Comparison of ENCODE assay signal across 10 cellular contexts in the genomic region with DNA sequence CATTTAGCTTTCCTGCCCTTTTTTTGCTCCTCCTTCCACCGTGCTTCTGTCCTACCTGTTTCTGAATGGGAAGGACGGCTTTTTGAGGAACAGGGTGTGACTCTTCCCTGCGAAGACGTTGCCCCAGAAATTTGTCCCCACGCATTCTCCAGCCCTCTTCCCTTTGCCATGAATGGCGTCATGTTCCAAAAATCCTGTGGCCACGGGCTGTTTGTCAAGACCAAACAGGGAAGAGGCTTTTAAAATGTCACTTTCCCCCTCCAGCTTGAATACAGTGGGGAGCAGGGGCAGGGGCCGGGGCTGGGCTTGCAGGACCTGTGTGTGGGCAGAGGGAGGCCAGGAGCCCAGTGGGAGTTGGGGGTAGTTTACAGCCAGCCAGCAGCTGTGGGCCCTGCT. TPM values are rescaled to one million over a fixed set of nuclear protein-coding genes. Genes with fewer than 3 reads are reported as not detected.
DNase-seq lines count a peak whose midpoint lies in the region; ATAC-seq and TF ChIP-seq lines count a peak whose summit lies in the region.
"Had no signal": no experiment of that assay in that cellular context is flagged by ENCODE, and none has a peak within 500 bp of the region (broad histone marks: within the 10 kb centered on the region; RNA-seq: fewer than 3 reads in every experiment).

No MANE protein-coding gene starts in this region.

- H2AFZ ChIP-seq in mesenchymal stem cell (ENCODE audit: low read depth, low read length) = no peak overlapping the region

- TF ChIP-seq CTCF in HFFc6 (IDR thresholded peaks at IDR 0.05) = no peak
- no peak for TF ChIP-seq CTCF in suprapubic skin (IDR thresholded peaks at IDR 0.05)

- H3K23ac ChIP-seq in mesenchymal stem cell (ENCODE audit: low read length in 2 of 2) = no peak overlapping the region

- peaks cover 2% of the 10 kb centered on the region; the same call in 1 of the 2 replicates for H3K27me3 Mint-ChIP-seq in HFFc6 (ENCODE audit: insufficient read depth)

- H3K36me3 ChIP-seq in mesenchymal stem cell (ENCODE audit: control insufficient read depth in 1 of 2, insufficient read depth in 2 of 2, low read depth in 1 of 2, low read length in 2 of 2) = peaks cover 18 to 42% of the 10 kb centered on the region in 2 experiments
- no peaks in the 10 kb centered on the region for H3K36me3 ChIP-seq in suprapubic skin

- no peaks in the 10 kb centered on the region for H3K36me3 Mint-ChIP-seq in HFFc6 (ENCODE audit: low read depth)

- TF ChIP-seq EP300 in suprapubic skin (IDR thresholded peaks at IDR 0.05) = no peak

- 94% methylated on average over 7 of the region's 8 CpGs for WGBS in mesenchymal stem cell
- 16% methylated on average over 8 of the region's 8 CpGs for WGBS in suprapubic skin

- no peak overlapping the region for H3K18ac ChIP-seq in mesenchymal stem cell (ENCODE audit: low read depth in 1 of 2, low read length in 2 of 2)

- no peak overlapping the region for H4K8ac ChIP-seq in mesenchymal stem cell (ENCODE audit: low read length)

- no peaks in the 10 kb centered on the region for H3K9me3 ChIP-seq in mesenchymal stem cell (ENCODE audit: control insufficient read depth, low read length)
- H3K9me3 ChIP-seq in suprapubic skin = no peaks in the 10 kb centered on the region
- H3K9me3 ChIP-seq: right lobe of liver had no signal

- no peak overlapping the region for H2AK5ac ChIP-seq in mesenchymal stem cell (ENCODE audit: low read length, severe bottlenecking)

- H4K91ac ChIP-seq in mesenchymal stem cell (ENCODE audit: low read length) = no peak overlapping the region

- H2BK5ac ChIP-seq in mesenchymal stem cell (ENCODE audit: low read depth, low read length, poor library complexity, severe bottlenecking) = no peak overlapping the region

- peak overlapping the region; percentile 33 for H3K9ac ChIP-seq in mesenchymal stem cell (ENCODE audit: low read length)

- DNase-seq in HFFc6 (no peak), epithelial cell of prostate (ENCODE audit: low read depth, low spot score) (no peak), mesenchymal stem cell (no peak), suprapubic skin (ENCODE audit: low spot score in 2 of 2) (peak in 1 of 2 donors; percentile 79), germinal center (ENCODE audit: low spot score) (no peak), globus pallidus (ENCODE audit: low spot score) (no peak)
- DNase-seq: NCI-H1930, right lobe of liver had no signal

- H3K4me3 ChIP-seq in mesenchymal stem cell (ENCODE audit: insufficient read depth in 1 of 2, low read depth in 1 of 2, low read length in 2 of 2) (peak overlapping the region in 1 of 2 experiments; percentile 3), suprapubic skin (no peak overlapping the region)
- H3K4me3 ChIP-seq: right lobe of liver had no signal

- peak overlapping the region; percentile 84 for H3K27ac Mint-ChIP-seq in HFFc6

- H2BK12ac ChIP-seq in mesenchymal stem cell (ENCODE audit: low read length in 2 of 2) = no peak overlapping the region

- no peak overlapping the region for H3K4ac ChIP-seq in mesenchymal stem cell (ENCODE audit: low read depth in 1 of 2, low read length in 2 of 2)

- TF ChIP-seq POLR2A in suprapubic skin (IDR thresholded peaks at IDR 0.05) = no peak

- H3K27ac ChIP-seq in epithelial cell of prostate (peak overlapping the region; percentile 64), mesenchymal stem cell (ENCODE audit: low read length, poor library complexity, severe bottlenecking) (no peak overlapping the region), suprapubic skin (peak overlapping the region; percentile 84)

- H3K4me1 Mint-ChIP-seq in HFFc6 (ENCODE audit: low read depth) = peaks cover 55% of the 10 kb centered on the region

- no peak overlapping the region for H3K4me2 ChIP-seq in mesenchymal stem cell (ENCODE audit: low read length, poor library complexity, severe bottlenecking)

- H3K27me3 ChIP-seq in mesenchymal stem cell (ENCODE audit: control insufficient read depth in 1 of 2, insufficient read depth in 1 of 2, low read length in 2 of 2) = no peaks in the 10 kb centered on the region
- no peaks in the 10 kb centered on the region for H3K27me3 ChIP-seq in suprapubic skin
- H3K27me3 ChIP-seq: right lobe of liver had no signal

- H2BK120ac ChIP-seq in mesenchymal stem cell (ENCODE audit: low read depth, low read length) = no peak overlapping the region

- no peak overlapping the region for H3K14ac ChIP-seq in mesenchymal stem cell (ENCODE audit: low read length in 2 of 2)

- no peak overlapping the region for H2BK15ac ChIP-seq in mesenchymal stem cell (ENCODE audit: low read depth, poor library complexity, severe bottlenecking)

- ATAC-seq in GM21717 (IDR thresholded peaks at IDR 0.05; ENCODE audit: unreplicated experiment) = no peak
- ATAC-seq in esophagus mucosa = no peak
- ATAC-seq: right lobe of liver had no signal

- H3K9me3 Mint-ChIP-seq in HFFc6 = no peaks in the 10 kb centered on the region

- H3K4me1 ChIP-seq in mesenchymal stem cell (ENCODE audit: control insufficient read depth, insufficient read depth, low read depth, low read length) (peaks cover 17% of the 10 kb centered on the region), suprapubic skin (peaks cover 76% of the 10 kb centered on the region)

- H3K79me1 ChIP-seq in mesenchymal stem cell (replicated peaks; ENCODE audit: low read length, poor library complexity, severe bottlenecking) = peaks cover 30% of the 10 kb centered on the region

- H3K4me3 Mint-ChIP-seq in HFFc6 = no peak overlapping the region

RNA-seq across cellular contexts. Expression of a gene that starts 13.9 kb away (rescaled TPM):
- total RNA-seq in HFFc6 (2021; fragmentation: NEBNext Ultra II Directional; extraction: Animal tissue kit (Norgen Biotek cat#: 25700)) = 100 to 1,000 TPM; 350 to 409 (median 372) TPM
- 112 TPM for polyA plus RNA-seq in mesenchymal stem cell (2013, experiment 1 of 2)
- polyA plus RNA-seq in mesenchymal stem cell (2013, experiment 2 of 2) = 112 TPM
- total RNA-seq in suprapubic skin (100 to 1,000 TPM; 122 to 207 (median 145) TPM), esophagus mucosa (132 TPM)
